ENCODE assay signal across 1 cellular context in the genomic region with DNA sequence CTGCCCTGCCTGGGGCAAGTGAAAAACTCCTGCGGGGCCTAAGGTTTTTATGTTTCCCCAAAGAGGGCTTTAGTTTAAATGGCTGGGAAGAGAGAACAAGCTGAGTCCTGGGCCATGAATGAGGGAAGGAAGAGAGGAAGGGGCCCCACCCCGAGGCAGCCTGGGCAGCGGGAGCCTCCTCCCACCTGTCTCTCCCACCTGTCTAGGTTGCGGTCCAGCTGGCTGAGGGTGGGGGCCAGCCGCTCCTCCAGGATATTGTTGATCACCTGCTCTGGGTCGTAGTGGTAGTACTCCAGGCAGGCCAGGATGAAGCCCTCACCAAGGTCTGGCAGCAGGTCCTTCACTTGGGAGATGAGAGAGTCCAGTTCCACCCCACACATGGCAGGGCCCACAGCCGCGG.
TF ChIP-seq lines count a peak whose summit lies in the region.

No MANE protein-coding gene starts in this region.

TF ChIP-seq in GM23338, 12 proteins besides CTCF, POLR2A, EP300 and RAD21 (continued from another document):
- TF ChIP-seq ZNF462 (CRISPR knock-in tag; IDR thresholded peaks at IDR 0.05) (no peak), EZH2 (IDR thresholded peaks at IDR 0.05; ENCODE audit: low read depth, unreplicated experiment) (no peak), POLR2AphosphoS5 (IDR thresholded peaks at IDR 0.05; ENCODE audit: low read depth) (no peak), STAT1 (IDR thresholded peaks at IDR 0.05; ENCODE audit: unreplicated experiment) (no peak), ETS1 (IDR thresholded peaks at IDR 0.05) (no peak), ZNF114 (CRISPR knock-in tag; IDR thresholded peaks at IDR 0.05) (no peak), EZH2phosphoT487 (IDR thresholded peaks at IDR 0.05; ENCODE audit: unreplicated experiment) (no peak)
